ENCODE assay signal across 27 cellular contexts in the genomic region with DNA sequence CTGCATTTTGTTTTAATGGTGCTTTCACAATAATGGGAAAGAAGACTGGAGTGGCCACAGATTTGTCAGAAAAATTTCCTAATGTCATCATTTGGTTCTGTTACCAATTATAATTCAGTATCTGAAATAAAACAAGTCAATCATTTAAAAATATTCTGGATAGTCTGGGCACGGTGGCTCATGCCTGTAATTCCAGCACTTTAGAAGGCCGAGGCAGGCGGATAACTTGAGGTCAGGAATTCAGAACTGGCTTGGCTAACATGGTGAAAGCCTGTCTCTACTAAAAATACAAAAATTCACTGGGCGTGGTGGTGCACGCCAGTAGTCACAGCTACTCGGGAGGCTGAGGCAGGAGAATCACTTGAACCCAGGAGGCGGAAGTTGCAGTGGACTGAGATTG.
"Had no signal": no experiment of that assay in that cellular context is flagged by ENCODE, and none has a peak within 500 bp of the region (broad histone marks: within the 10 kb centered on the region; RNA-seq: fewer than 3 reads in every experiment).

No MANE protein-coding gene starts in this region.

- H3K36me3 ChIP-seq: left lung, lower lobe of right lung, ovary, uterus had no signal

- H3K27ac Mint-ChIP-seq: immature natural killer cell; naive thymus-derived CD4-positive, alpha-beta T cell; natural killer cell treated with Interleukin-12 subunit alpha and Interleukin-12 subunit beta and Interleukin-15 and Interleukin-18, amount 100 ng/mL, for 72 hours; progenitor cell of endocrine pancreas; stimulated activated memory B cell treated with anti-CD40 and anti-IgM and Interleukin-4, amounts not matched to agents 10 μg/mL and 1 μg/mL and 100 μg/mL, for 72 hours; stimulated activated naive CD8-positive, alpha-beta T cell treated with anti-CD3 and anti-CD28 coated beads, Interleukin-15, amount 100 ng/mL, for 72 hours; type B pancreatic cell had no signal

- H3K9me3 ChIP-seq: left lung, lower lobe of right lung, ovary, uterus had no signal

- H3K27me3 ChIP-seq: left lung, ovary, tibial nerve, uterus had no signal

- ATAC-seq: left colon; left lung; lower lobe of right lung; naive thymus-derived CD4-positive, alpha-beta T cell; natural killer cell treated with Interleukin-12 subunit alpha and Interleukin-12 subunit beta and Interleukin-15 and Interleukin-18, amount 100 ng/mL, for 72 hours; right cardiac atrium; sciatic nerve; stimulated activated memory B cell treated with anti-CD40 and anti-IgM and Interleukin-4, amounts not matched to agents 10 μg/mL and 1 μg/mL and 100 μg/mL, for 72 hours; stimulated activated naive CD8-positive, alpha-beta T cell treated with anti-CD3 and anti-CD28 coated beads, Interleukin-15, amount 100 ng/mL, for 72 hours had no signal

- H3K27ac ChIP-seq: left lung, lower lobe of right lung, ovary, tibial nerve, uterus had no signal

- H3K9me3 Mint-ChIP-seq: immature natural killer cell; natural killer cell treated with Interleukin-12 subunit alpha and Interleukin-12 subunit beta and Interleukin-15 and Interleukin-18, amount 100 ng/mL, for 72 hours had no signal

- DNase-seq: hypothalamus; immature natural killer cell; kidney; left colon; left lung; lower lobe of right lung; mammary epithelial cell; mesenchymal stem cell; naive thymus-derived CD4-positive, alpha-beta T cell; ovary; retina; right cardiac atrium; small intestine; stimulated activated CD4-positive, alpha-beta T cell treated with anti-CD3 and anti-CD28 coated beads, Interleukin-1b, Interleukin-23, amount 100 ng/mL, for 48 hours; stimulated activated CD4-positive, alpha-beta T cell treated with anti-CD3 and anti-CD28 coated beads, Interleukin-2, amount 100 ng/mL, for 48 hours; stimulated activated CD4-positive, alpha-beta T cell treated with anti-CD3 and anti-CD28 coated beads, Interleukin-4, amount 100 ng/mL, for 4 hours; stimulated activated CD8-positive, alpha-beta memory T cell treated with anti-CD3 and anti-CD28 coated beads, Interleukin-4, amount 100 ng/mL, for 48 hours; stimulated activated naive CD4-positive, alpha-beta T cell treated with Interleukin-2 at 50 U/mL for 16 hours; stimulated activated naive CD8-positive, alpha-beta T cell treated with anti-CD3 and anti-CD28 coated beads, Interleukin-15, amount 100 ng/mL, for 72 hours; substantia nigra; uterus had no signal

- H3K36me3 Mint-ChIP-seq: natural killer cell treated with Interleukin-12 subunit alpha and Interleukin-12 subunit beta and Interleukin-15 and Interleukin-18, amount 100 ng/mL, for 72 hours had no signal

- H3K4me3 ChIP-seq: left lung, lower lobe of right lung, ovary, tibial nerve, uterus had no signal

- H3K27me3 Mint-ChIP-seq: natural killer cell treated with Interleukin-12 subunit alpha and Interleukin-12 subunit beta and Interleukin-15 and Interleukin-18, amount 100 ng/mL, for 72 hours; progenitor cell of endocrine pancreas; stimulated activated memory B cell treated with anti-CD40 and anti-IgM and Interleukin-4, amounts not matched to agents 10 μg/mL and 1 μg/mL and 100 μg/mL, for 72 hours; stimulated activated naive CD8-positive, alpha-beta T cell treated with anti-CD3 and anti-CD28 coated beads, Interleukin-15, amount 100 ng/mL, for 72 hours; type B pancreatic cell had no signal

- H3K4me3 Mint-ChIP-seq: immature natural killer cell; naive thymus-derived CD4-positive, alpha-beta T cell; natural killer cell treated with Interleukin-12 subunit alpha and Interleukin-12 subunit beta and Interleukin-15 and Interleukin-18, amount 100 ng/mL, for 72 hours; stimulated activated memory B cell treated with anti-CD40 and anti-IgM and Interleukin-4, amounts not matched to agents 10 μg/mL and 1 μg/mL and 100 μg/mL, for 72 hours; stimulated activated naive CD8-positive, alpha-beta T cell treated with anti-CD3 and anti-CD28 coated beads, Interleukin-15, amount 100 ng/mL, for 72 hours; type B pancreatic cell had no signal
